ENCODE assay signal across 14 cellular contexts in genomic region chr3:32319607-32320006, GRCh38.
DNase-seq lines count a peak whose midpoint lies in the region; ATAC-seq and TF ChIP-seq lines count a peak whose summit lies in the region.
"Had no signal": no experiment of that assay in that cellular context is flagged by ENCODE, and none has a peak within 500 bp of the region (broad histone marks: within the 10 kb centered on the region; RNA-seq: fewer than 3 reads in every experiment).

No MANE protein-coding gene starts in this region.

- H3K27me3 Mint-ChIP-seq in nephron progenitor cell (ENCODE audit: low read depth, poor library complexity) (peaks cover 3% of the 10 kb centered on the region), type B pancreatic cell (no peaks in the 10 kb centered on the region)
- H3K27me3 Mint-ChIP-seq: CD4-positive, CD25-positive, alpha-beta regulatory T cell had no signal

- H3K27ac Mint-ChIP-seq in nephron progenitor cell (peak overlapping the region; percentile 61), type B pancreatic cell (peak overlapping the region; percentile 87)
- H3K27ac Mint-ChIP-seq: CD8-positive, alpha-beta T cell; GM23338; H9 had no signal

- ATAC-seq in HG02623 (IDR thresholded peaks at IDR 0.05; ENCODE audit: unreplicated experiment): no peak
- no peak for ATAC-seq in HG02840 (IDR thresholded peaks at IDR 0.05; ENCODE audit: low FRiP score, unreplicated experiment)
- ATAC-seq: CD8-positive, alpha-beta T cell; GM23338; HCT116 had no signal

- H3K9me3 Mint-ChIP-seq in nephron progenitor cell: no peaks in the 10 kb centered on the region
- peaks cover 9% of the 10 kb centered on the region for H3K9me3 Mint-ChIP-seq in type B pancreatic cell
- H3K9me3 Mint-ChIP-seq: CD8-positive, alpha-beta T cell; GM23338; H9 had no signal

- DNase-seq in DMS79 treated with DMSO at 0.1 percent for 48 hours (lab: John Stamatoyannopoulos, UW) (peak; percentile 48), nephron progenitor cell (no peak), type B pancreatic cell (ENCODE audit: extremely low spot score, unreplicated experiment) (no peak), NCI-H345 treated with DMSO at 0.1 percent for 48 hours (lab: John Stamatoyannopoulos, UW; ENCODE audit: unreplicated experiment) (no peak)
- DNase-seq: Caco-2; CD4-positive, CD25-positive, alpha-beta regulatory T cell; CD8-positive, alpha-beta T cell; DMS153; GF-D8; H9 had no signal

- peaks cover 5% of the 10 kb centered on the region for H3K36me3 Mint-ChIP-seq in nephron progenitor cell (ENCODE audit: low read depth)
- H3K36me3 Mint-ChIP-seq in type B pancreatic cell: peaks cover 4% of the 10 kb centered on the region
- H3K36me3 Mint-ChIP-seq: CD4-positive, CD25-positive, alpha-beta regulatory T cell; CD8-positive, alpha-beta T cell had no signal

- no peak overlapping the region for H3K4me3 Mint-ChIP-seq in nephron progenitor cell
- no peak overlapping the region for H3K4me3 Mint-ChIP-seq in type B pancreatic cell
- H3K4me3 Mint-ChIP-seq: CD4-positive, CD25-positive, alpha-beta regulatory T cell; CD8-positive, alpha-beta T cell; GM23338; H9 had no signal

- no peak for TF ChIP-seq CTCF in nephron progenitor cell (IDR thresholded peaks at IDR 0.05)
- TF ChIP-seq CTCF in type B pancreatic cell (conservative IDR thresholded peaks at IDR 0.05): no peak

- peaks cover 66% of the 10 kb centered on the region for H3K4me1 Mint-ChIP-seq in nephron progenitor cell
- H3K4me1 Mint-ChIP-seq in type B pancreatic cell (ENCODE audit: unreplicated experiment): peaks cover 56% of the 10 kb centered on the region
